17 cellular contexts compared by ENCODE assay signal in the genomic region with DNA sequence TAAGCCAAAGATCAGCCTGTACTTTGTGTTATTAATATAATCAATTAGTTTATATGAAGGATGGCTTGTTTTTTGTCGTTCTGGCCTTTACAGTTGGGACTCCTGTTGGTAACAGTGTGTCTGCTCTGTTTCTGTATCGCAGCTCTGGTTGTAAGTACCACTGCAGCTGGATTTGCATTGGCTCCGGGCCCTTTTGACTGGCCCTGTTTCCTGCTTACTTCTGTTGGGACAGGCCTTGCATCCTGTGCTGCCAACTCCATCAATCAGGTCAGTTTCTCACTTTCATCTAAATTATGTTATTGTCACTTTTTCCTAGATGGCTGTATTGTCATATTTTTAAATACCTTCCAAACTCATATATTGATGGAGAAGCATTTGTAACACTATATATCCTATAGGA. TPM values are rescaled to one million over a fixed set of nuclear protein-coding genes. Genes with fewer than 3 reads are reported as not detected.
A peak's percentile ranks its signal among the peaks of the same experiment; 100 is the strongest.
DNase-seq lines count a peak whose midpoint lies in the region; ATAC-seq, FAIRE-seq and TF ChIP-seq lines count a peak whose summit lies in the region.
"Had no signal": no experiment of that assay in that cellular context is flagged by ENCODE, and none has a peak within 500 bp of the region (broad histone marks: within the 10 kb centered on the region; RNA-seq: fewer than 3 reads in every experiment).

No MANE protein-coding gene starts in this region.

- H3K9me3 ChIP-seq in A549, result no peaks in the 10 kb centered on the region
- no peaks in the 10 kb centered on the region for H3K9me3 ChIP-seq in mammary epithelial cell (replicated peaks; ENCODE audit: insufficient read depth, low read length)
- no peaks in the 10 kb centered on the region for H3K9me3 ChIP-seq in vagina
- H3K9me3 ChIP-seq: BLaER1 had no signal

- in situ Hi-C loops in mammary epithelial cell (cut with MboI; ENCODE audit: low sequenced_read_pairs in 2 of 2), result no loop called here

- H3K4me2 ChIP-seq in A549 (no peak overlapping the region), mammary epithelial cell (ENCODE audit: insufficient read depth, low read depth, low read length) (no peak overlapping the region)
- H3K4me2 ChIP-seq: BLaER1 had no signal

- H3K4me3 ChIP-seq in A549 (no peak overlapping the region), bronchial epithelial cell (ENCODE audit: low read depth, low read length) (no peak overlapping the region), epithelial cell of esophagus (ENCODE audit: low read length) (no peak overlapping the region), mammary epithelial cell (replicated peaks in 1 of 3; ENCODE audit: insufficient read depth in 1 of 3, low read depth in 2 of 3, low read length in 3 of 3) (no peak overlapping the region), vagina (no peak overlapping the region)
- H3K4me3 ChIP-seq: BLaER1 had no signal

- FAIRE-seq in A549 (lab: Jason Lieb, UNC) (peak; percentile 61), bronchial epithelial cell (lab: Jason Lieb, UNC) (no peak)
- FAIRE-seq: GM12892, GM18507, H1, HepG2 had no signal

- dilution Hi-C loops in mammary epithelial cell (cut with HindIII; ENCODE audit: low sequenced_read_pairs), result no loop called here

- TF ChIP-seq CTCF in A549 (IDR thresholded peaks at IDR 0.05) (no peak), bronchial epithelial cell (IDR thresholded peaks at IDR 0.05; ENCODE audit: insufficient read depth, low read length, severe bottlenecking) (no peak), epithelial cell of esophagus (IDR thresholded peaks at IDR 0.05; ENCODE audit: insufficient read depth, low read depth, low read length, missing control alignments) (no peak), mammary epithelial cell (conservative IDR thresholded peaks at IDR 0.05 in 1 of 2, IDR thresholded peaks at IDR 0.05 in 1 of 2; ENCODE audit: extremely low read depth in 1 of 2, insufficient read depth in 1 of 2, low read depth in 1 of 2, low read length in 2 of 2) (no peak), vagina (IDR thresholded peaks at IDR 0.05) (no peak)

- no peak for TF ChIP-seq RAD21 in A549 (conservative IDR thresholded peaks at IDR 0.05 in 1 of 2, IDR thresholded peaks at IDR 0.05 in 1 of 2)

- intact Hi-C loops in mammary epithelial cell (cut with micrococcal nuclease), result no loop called here
- intact Hi-C loops in vagina (cut with DNase I), result no loop called here

- peaks cover 24% of the 10 kb centered on the region for H3K79me2 ChIP-seq in mammary epithelial cell (ENCODE audit: insufficient read depth, low read length)

- no peak overlapping the region for H3K9ac ChIP-seq in mammary epithelial cell (ENCODE audit: insufficient read depth, low read length)
- H3K9ac ChIP-seq: BLaER1 had no signal

- no peak overlapping the region for H2AFZ ChIP-seq in mammary epithelial cell (ENCODE audit: low read depth, low read length)

- H3K4me1 ChIP-seq in A549, result no peaks in the 10 kb centered on the region
- H3K4me1 ChIP-seq in mammary epithelial cell (ENCODE audit: insufficient read depth, low read length), result no peaks in the 10 kb centered on the region
- peaks cover 3% of the 10 kb centered on the region for H3K4me1 ChIP-seq in vagina

- ATAC-seq in A549, result no peak
- ATAC-seq: HepG2 had no signal

- H3K36me3 ChIP-seq in bronchial epithelial cell (ENCODE audit: control insufficient read depth, insufficient read depth, low read length) (peaks cover 2% of the 10 kb centered on the region), mammary epithelial cell (ENCODE audit: insufficient read depth, low read length) (no peaks in the 10 kb centered on the region), vagina (no peaks in the 10 kb centered on the region)

- POLR2A ChIA-PET in A549 (lab: Yijun Ruan, JAX), result no interaction called here

- no peaks in the 10 kb centered on the region for H4K20me1 ChIP-seq in mammary epithelial cell (ENCODE audit: insufficient read depth, low read length)

- WGBS in A549 (ENCODE audit: missing lambda C conversion rate), result 83% methylated on average over 3 of the region's 3 CpGs
- WGBS in mammary epithelial cell (ENCODE audit: low coverage, missing lambda C conversion rate), result 35% methylated on average over 3 of the region's 3 CpGs

- H3K27me3 ChIP-seq in bronchial epithelial cell (ENCODE audit: control insufficient read depth, insufficient read depth, low read length) (no peaks in the 10 kb centered on the region), mammary epithelial cell (ENCODE audit: insufficient read depth, low read length) (no peaks in the 10 kb centered on the region), vagina (no peaks in the 10 kb centered on the region)
- H3K27me3 ChIP-seq: BLaER1 had no signal

- no peak for TF ChIP-seq EP300 in A549 (IDR thresholded peaks at IDR 0.05)

- CTCF ChIA-PET in A549 (lab: Yijun Ruan, JAX) (no interaction called here), mammary epithelial cell (lab: Charles Lee; ENCODE audit: low non-redundant PET) (no interaction called here)

- TF ChIP-seq POLR2A in A549 (IDR thresholded peaks at IDR 0.05; ENCODE audit: low read length), result no peak
- TF ChIP-seq POLR2A in vagina (IDR thresholded peaks at IDR 0.05), result no peak

- DNase-seq in A549 (ENCODE audit: low read depth in 1 of 2, low spot score in 1 of 2), result no peak
- DNase-seq in bronchial epithelial cell (ENCODE audit: low read depth), result peak; percentile 27
- DNase-seq in epithelial cell of esophagus (ENCODE audit: low read depth), result peak; percentile 20
- peak; percentile 62 to 85 for DNase-seq in lung microvascular endothelial cell (ENCODE audit: low read depth in 2 of 2)
- DNase-seq in mammary epithelial cell, result no peak
- no peak for DNase-seq in activated CD4-positive, alpha-beta T cell treated with anti-CD3 and anti-CD28 coated beads for 48 hours
- no peak for DNase-seq in vagina (ENCODE audit: extremely low spot score in 2 of 2)
- DNase-seq: CD4-positive, alpha-beta memory T cell; DMS153; DMS79; GDM1; H9 had no signal

- H3K27ac ChIP-seq in A549, result no peak overlapping the region
- H3K27ac ChIP-seq in mammary epithelial cell (ENCODE audit: insufficient read depth, low read depth, low read length), result no peak overlapping the region
- no peak overlapping the region for H3K27ac ChIP-seq in vagina
- H3K27ac ChIP-seq: BLaER1 had no signal

- no TSS peak for BruUV-seq in mammary epithelial cell (replicated peaks; lab: Mats Ljungman, UMichigan)

TF ChIP-seq in A549, 52 proteins besides CTCF, POLR2A, EP300 and RAD21 (continues in another document):
- TF ChIP-seq JUN (IDR thresholded peaks at IDR 0.05), result no peak
- TF ChIP-seq BHLHE40 (IDR thresholded peaks at IDR 0.05; ENCODE audit: low read depth, low read length), result no peak
- no peak for TF ChIP-seq JUNB (IDR thresholded peaks at IDR 0.05)
- no peak for TF ChIP-seq HOXA7 (CRISPR knock-in tag; IDR thresholded peaks at IDR 0.05)
- no peak for TF ChIP-seq HEYL (CRISPR knock-in tag; IDR thresholded peaks at IDR 0.05)
- TF ChIP-seq MAX (IDR thresholded peaks at IDR 0.05), result no peak
- TF ChIP-seq POLR2AphosphoS2 (conservative IDR thresholded peaks at IDR 0.05; ENCODE audit: low read length), result no peak
- TF ChIP-seq REST (IDR thresholded peaks at IDR 0.05), result no peak
- TF ChIP-seq CEBPB (IDR thresholded peaks at IDR 0.05), result no peak
- TF ChIP-seq RNF2 (IDR thresholded peaks at IDR 0.05; ENCODE audit: borderline replicate concordance, low read depth), result no peak
- TF ChIP-seq BCL3 (IDR thresholded peaks at IDR 0.05), result no peak

RNA-seq across cellular contexts. Expression of gene COX10, which starts 32.7 kb away (rescaled TPM):
- polyA plus RNA-seq in A549 (2011; rRNA removed) (24.3 and 25.8 TPM in 2 replicates), A549 (2017; fragmentation: RNase III; extraction: RNeasy Plus Mini Kit Qiagen cat#74134 plus additional on column Dnase treatment) (14.7 to 17.7 TPM (median 15.1 TPM) in 3 replicates), mammary epithelial cell (16.5 TPM)
- polyA plus RNA-seq in A549 (2012; cell fraction: cytosol; rRNA removed), result 19.5 and 23.4 TPM in 2 replicates
- polyA plus RNA-seq in A549 (2012; cell fraction: nucleus; rRNA removed), result 16.3 and 20.7 TPM in 2 replicates
- polyA minus RNA-seq in A549 (2011; rRNA and poly(A)+ RNA removed), result 30.8 and 35.4 TPM in 2 replicates
- total RNA-seq in bronchial epithelial cell (11.8 and 13.7 TPM in 2 replicates), lung microvascular endothelial cell (8.7 and 10.7 TPM in 2 replicates), mammary epithelial cell (10 to 100 TPM; 18.2 to 18.4 TPM), vagina (27.5 TPM)
- polyA minus RNA-seq in mammary epithelial cell, result 29.8 TPM

Comparison
In these comparisons a context has a peak if more than half of its experiments do, and no peak if none do; other contexts are left out.
1. DNase-seq: peak in bronchial epithelial cell (single experiment), epithelial cell of esophagus (single experiment) and lung microvascular endothelial cell (2 of 2); none in A549 (0 of 2), mammary epithelial cell (single experiment), activated CD4-positive, alpha-beta T cell treated with anti-CD3 and anti-CD28 coated beads for 48 hours (single experiment) and vagina (0 of 2).